ENCODE assay signal across 9 cellular contexts in the genomic region with DNA sequence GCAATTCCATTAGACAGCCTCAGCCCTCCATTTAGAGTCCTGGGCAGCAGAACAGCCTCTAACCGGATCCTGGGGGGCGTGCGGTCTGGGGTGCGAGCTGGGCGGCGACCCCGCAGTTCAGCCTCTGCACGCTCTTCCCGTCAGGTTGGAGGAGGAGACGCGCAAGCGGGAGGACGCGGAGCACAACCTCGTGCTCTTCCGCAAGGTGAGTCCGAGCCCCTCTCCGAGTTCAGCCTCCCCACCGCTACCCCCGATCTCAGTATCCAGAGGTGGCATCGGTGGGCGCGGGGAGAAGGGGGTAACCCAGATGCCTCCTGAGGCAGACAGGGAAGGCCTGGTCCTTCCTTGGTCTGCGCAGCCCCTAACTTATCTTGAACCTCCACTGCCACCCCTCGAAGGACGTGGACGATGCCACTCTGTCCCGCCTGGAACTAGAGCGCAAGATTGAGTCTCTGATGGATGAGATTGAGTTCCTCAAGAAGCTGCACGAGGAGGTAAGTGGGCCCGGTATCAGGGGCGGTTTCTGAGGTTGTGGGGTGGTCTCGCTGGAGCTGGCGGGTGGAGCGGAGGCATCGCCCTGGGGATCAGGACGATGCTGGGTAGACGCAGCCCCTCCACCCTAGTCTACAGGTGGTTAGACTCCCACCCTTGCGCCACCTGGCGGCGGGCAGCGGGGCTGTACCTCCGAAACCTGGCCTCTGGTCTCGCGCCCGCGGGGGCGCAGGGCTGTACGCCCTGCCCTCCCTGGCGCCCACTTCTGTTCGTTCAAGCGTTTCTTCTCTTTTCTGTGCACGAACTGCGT. TPM values are rescaled to one million over a fixed set of nuclear protein-coding genes. Genes with fewer than 3 reads are reported as not detected.
DNase-seq lines count a peak whose midpoint lies in the region; ATAC-seq and TF ChIP-seq lines count a peak whose summit lies in the region.
"Had no signal": no experiment of that assay in that cellular context is flagged by ENCODE, and none has a peak within 500 bp of the region (broad histone marks: within the 10 kb centered on the region; RNA-seq: fewer than 3 reads in every experiment).

No MANE protein-coding gene starts in this region.

- POLR2A ChIA-PET in CD8-positive, alpha-beta T cell (lab: Charles Lee), result no interaction called here

- no peaks in the 10 kb centered on the region for H3K36me3 Mint-ChIP-seq in CD8-positive, alpha-beta T cell
- H3K36me3 Mint-ChIP-seq in IgD-negative memory B cell, result no peaks in the 10 kb centered on the region
- no peaks in the 10 kb centered on the region for H3K36me3 Mint-ChIP-seq in stimulated activated memory B cell treated with anti-CD40 and anti-IgM and Interleukin-4, amounts not matched to agents 10 μg/mL and 1 μg/mL and 100 μg/mL, for 72 hours

- peak overlapping the region; percentile 46 for H3K4me3 ChIP-seq in CD8-positive, alpha-beta T cell (ENCODE audit: low read depth, low read length)
- peak overlapping the region; percentile 37 for H3K4me3 ChIP-seq in lower lobe of right lung

- peak; percentile 80 for TF ChIP-seq CTCF in CD8-positive, alpha-beta T cell (IDR thresholded peaks at IDR 0.05)
- peak; percentile 78 for TF ChIP-seq CTCF in lower lobe of right lung (IDR thresholded peaks at IDR 0.05)

- no peaks in the 10 kb centered on the region for H3K9me3 ChIP-seq in CD8-positive, alpha-beta T cell (ENCODE audit: low read length)
- no peaks in the 10 kb centered on the region for H3K9me3 ChIP-seq in lower lobe of right lung

- ATAC-seq in CD8-positive, alpha-beta T cell, result peak; percentile 84
- peak; percentile 74 to 77 for ATAC-seq in activated CD4-positive, CD25-positive, alpha-beta regulatory T cell treated with anti-CD3 and anti-CD28 coated beads, Interleukin-2, amount 50 U/mL, for 24 hours
- ATAC-seq in lower lobe of right lung (peak; percentile 81 to 84), GM21423 (IDR thresholded peaks at IDR 0.05; ENCODE audit: unreplicated experiment) (no peak)
- peak; percentile 56 for ATAC-seq in stimulated activated memory B cell treated with anti-CD40 and anti-IgM and Interleukin-4, amounts not matched to agents 10 μg/mL and 1 μg/mL and 100 μg/mL, for 72 hours

- H3K36me3 ChIP-seq in CD8-positive, alpha-beta T cell (ENCODE audit: insufficient read depth, low read length), result no peaks in the 10 kb centered on the region
- H3K36me3 ChIP-seq in lower lobe of right lung, result no peaks in the 10 kb centered on the region

- DNase-seq in CD8-positive, alpha-beta T cell, result peak; percentile 30 to 76 (median 66)
- peak; percentile 53 for DNase-seq in central memory CD4-positive, alpha-beta T cell
- DNase-seq in lower lobe of right lung, result peak; percentile 68
- DNase-seq in SK-N-DZ (ENCODE audit: low spot score), result no peak

- intact Hi-C loops in CD8-positive, alpha-beta T cell (cut with DNase I, micrococcal nuclease), result no loop called here
- intact Hi-C loops in lower lobe of right lung (cut with DNase I), result no loop called here

- peaks cover 45% of the 10 kb centered on the region for H3K27me3 Mint-ChIP-seq in CD8-positive, alpha-beta T cell (ENCODE audit: low read depth)
- H3K27me3 Mint-ChIP-seq in IgD-negative memory B cell, result peaks cover 42% of the 10 kb centered on the region
- peaks cover 75% of the 10 kb centered on the region for H3K27me3 Mint-ChIP-seq in stimulated activated memory B cell treated with anti-CD40 and anti-IgM and Interleukin-4, amounts not matched to agents 10 μg/mL and 1 μg/mL and 100 μg/mL, for 72 hours

- H3K27ac ChIP-seq in CD8-positive, alpha-beta T cell (ENCODE audit: low read depth, low read length), result no peak overlapping the region
- H3K27ac ChIP-seq in lower lobe of right lung, result no peak overlapping the region

- H3K27ac Mint-ChIP-seq in CD8-positive, alpha-beta T cell, result no peak overlapping the region
- H3K27ac Mint-ChIP-seq in IgD-negative memory B cell, result peak overlapping the region in 1 of 3 donors; percentile 83
- H3K27ac Mint-ChIP-seq in stimulated activated memory B cell treated with anti-CD40 and anti-IgM and Interleukin-4, amounts not matched to agents 10 μg/mL and 1 μg/mL and 100 μg/mL, for 72 hours, result no peak overlapping the region
- H3K27ac Mint-ChIP-seq: stimulated activated naive CD8-positive, alpha-beta T cell treated with anti-CD3 and anti-CD28 coated beads, Interleukin-15, Interleukin-2, amounts not matched to agents 100 ng/mL and 50 ng/mL, for 24 hours had no signal

- H3K4me3 Mint-ChIP-seq in CD8-positive, alpha-beta T cell, result peak overlapping the region; percentile 60
- H3K4me3 Mint-ChIP-seq in IgD-negative memory B cell, result peak overlapping the region; percentile 41 to 83 (median 67)
- peak overlapping the region; percentile 71 for H3K4me3 Mint-ChIP-seq in stimulated activated memory B cell treated with anti-CD40 and anti-IgM and Interleukin-4, amounts not matched to agents 10 μg/mL and 1 μg/mL and 100 μg/mL, for 72 hours

- H3K9me3 Mint-ChIP-seq in CD8-positive, alpha-beta T cell, result no peaks in the 10 kb centered on the region
- no peaks in the 10 kb centered on the region for H3K9me3 Mint-ChIP-seq in IgD-negative memory B cell
- no peaks in the 10 kb centered on the region for H3K9me3 Mint-ChIP-seq in stimulated activated memory B cell treated with anti-CD40 and anti-IgM and Interleukin-4, amounts not matched to agents 10 μg/mL and 1 μg/mL and 100 μg/mL, for 72 hours
- H3K9me3 Mint-ChIP-seq: stimulated activated naive CD8-positive, alpha-beta T cell treated with anti-CD3 and anti-CD28 coated beads, Interleukin-15, Interleukin-2, amounts not matched to agents 100 ng/mL and 50 ng/mL, for 24 hours had no signal

- H3K27me3 ChIP-seq in CD8-positive, alpha-beta T cell (ENCODE audit: insufficient read depth, low read length), result peaks cover 36% of the 10 kb centered on the region
- peaks cover 67% of the 10 kb centered on the region for H3K27me3 ChIP-seq in lower lobe of right lung (ENCODE audit: low read depth)

- H3K4me1 ChIP-seq in CD8-positive, alpha-beta T cell (ENCODE audit: insufficient read depth, low read length), result peaks cover 13% of the 10 kb centered on the region
- peaks cover 39% of the 10 kb centered on the region for H3K4me1 ChIP-seq in lower lobe of right lung

- CTCF ChIA-PET in CD8-positive, alpha-beta T cell (lab: Charles Lee), result interaction anchor here (0.6 to 11.7 kb wide), 15 partner anchors 10 to 499 kb away, joined by 3 to 117 read pairs (median 4); a partner anchor contains a TSS

- H3K4me1 Mint-ChIP-seq in CD8-positive, alpha-beta T cell (ENCODE audit: low read depth), result peaks cover 19% of the 10 kb centered on the region
- H3K4me1 Mint-ChIP-seq in IgD-negative memory B cell, result peaks cover 7 to 11% (median 7%) of the 10 kb centered on the region in 3 donors
- H3K4me1 Mint-ChIP-seq in stimulated activated memory B cell treated with anti-CD40 and anti-IgM and Interleukin-4, amounts not matched to agents 10 μg/mL and 1 μg/mL and 100 μg/mL, for 72 hours, result peaks cover 29% of the 10 kb centered on the region

RNA-seq across cellular contexts. Expression of a gene that starts 1.3 kb away (rescaled TPM):
- total RNA-seq in CD8-positive, alpha-beta T cell, result not detected
- polyA plus RNA-seq in IgD-negative memory B cell, result not detected
- total RNA-seq in lower lobe of right lung, result 1.0 TPM
- 220 and 279 TPM in 2 replicates for polyA plus RNA-seq in SK-N-DZ (2014; cell fraction: cytosol; rRNA removed)
- 428 and 449 TPM in 2 replicates for polyA plus RNA-seq in SK-N-DZ (2014; cell fraction: nucleus; rRNA removed)

RNA-seq across cellular contexts. Expression of a gene that starts 26.8 kb away (rescaled TPM):
- under 1 TPM; 0.49 to 0.72 TPM for total RNA-seq in CD8-positive, alpha-beta T cell
- not detected for polyA plus RNA-seq in IgD-negative memory B cell
- total RNA-seq in lower lobe of right lung, result 1.4 TPM
- 51.9 and 59.1 TPM in 2 replicates for polyA plus RNA-seq in SK-N-DZ (2014; cell fraction: cytosol; rRNA removed)
- polyA plus RNA-seq in SK-N-DZ (2014; cell fraction: nucleus; rRNA removed), result 145 and 224 TPM in 2 replicates

RNA-seq across cellular contexts. Expression of a gene that starts 31.4 kb away (rescaled TPM):
- total RNA-seq in CD8-positive, alpha-beta T cell, result 10 to 100 TPM; 25.5 to 30.7 TPM
- polyA plus RNA-seq in IgD-negative memory B cell, result 41.4 TPM
- total RNA-seq in lower lobe of right lung, result 96.0 TPM
- 6.9 and 9.3 TPM in 2 replicates for polyA plus RNA-seq in SK-N-DZ (2014; cell fraction: cytosol; rRNA removed)
- polyA plus RNA-seq in SK-N-DZ (2014; cell fraction: nucleus; rRNA removed), result 0.52 and 4.8 TPM in 2 replicates

RNA-seq across cellular contexts. Expression of a gene that starts 40.8 kb away (rescaled TPM):
- not detected for total RNA-seq in CD8-positive, alpha-beta T cell
- polyA plus RNA-seq in IgD-negative memory B cell, result not detected
- not detected for total RNA-seq in lower lobe of right lung
- polyA plus RNA-seq in SK-N-DZ (2014; cell fraction: cytosol; rRNA removed), result 28.5 and 41.0 TPM in 2 replicates
- polyA plus RNA-seq in SK-N-DZ (2014; cell fraction: nucleus; rRNA removed), result 24.7 and 34.5 TPM in 2 replicates

RNA-seq across cellular contexts. Expression of a gene that starts 50.5 kb away (rescaled TPM):
- total RNA-seq in CD8-positive, alpha-beta T cell, result not detected
- not detected for polyA plus RNA-seq in IgD-negative memory B cell
- total RNA-seq in lower lobe of right lung, result 0.18 TPM
- polyA plus RNA-seq in SK-N-DZ (2014; cell fraction: cytosol; rRNA removed), result 2.2 and 2.4 TPM in 2 replicates
- polyA plus RNA-seq in SK-N-DZ (2014; cell fraction: nucleus; rRNA removed), result 2.3 and 2.4 TPM in 2 replicates
